Comparison of ENCODE assay signal across 8 cellular contexts in the genomic region with DNA sequence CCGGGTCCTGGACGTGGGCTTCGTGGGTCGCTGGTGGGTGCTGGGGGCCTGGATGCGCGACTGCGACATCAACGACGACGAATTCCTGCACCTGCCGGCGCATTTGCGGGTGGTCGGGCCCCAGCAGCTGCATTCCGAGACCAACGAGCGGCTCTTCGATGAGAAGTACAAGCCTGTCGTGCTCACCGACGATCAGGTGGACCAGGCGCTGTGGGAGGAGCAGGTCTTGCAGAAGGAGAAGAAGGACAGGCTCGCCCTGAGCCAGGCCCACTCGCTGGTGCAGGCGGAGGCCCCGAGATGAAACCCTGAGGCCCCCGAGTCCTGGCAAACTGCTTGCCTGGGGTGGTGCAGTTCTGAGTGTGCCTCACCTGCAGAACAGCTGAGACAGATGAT. TPM values are rescaled to one million over a fixed set of nuclear protein-coding genes. Genes with fewer than 3 reads are reported as not detected.
DNase-seq lines count a peak whose midpoint lies in the region; ATAC-seq and TF ChIP-seq lines count a peak whose summit lies in the region.

No MANE protein-coding gene starts in this region.

- peak overlapping the region; percentile 89 for H3K9ac ChIP-seq in PC-3 (ENCODE audit: low read length)
- H3K9ac ChIP-seq in parathyroid adenoma, result peak overlapping the region; percentile 91

- H3K4me3 ChIP-seq in DOHH2 (ENCODE audit: low read length) (peak overlapping the region; percentile 86), PC-3 (ENCODE audit: low read length) (peak overlapping the region; percentile 82), esophagus muscularis mucosa (peak overlapping the region; percentile 93 to 100 (median 98)), parathyroid adenoma (ENCODE audit: low read depth, low read length) (peak overlapping the region; percentile 88)

- ATAC-seq in PC-3 (0 out of 2 replicates have a peak, but pooled peaks have one; percentile 2), GM21528 (IDR thresholded peaks at IDR 0.05; ENCODE audit: low FRiP score, unreplicated experiment) (no peak)

- H3K9me3 ChIP-seq in DOHH2 (ENCODE audit: control insufficient read depth, insufficient read depth, low read length) (no peaks in the 10 kb centered on the region), PC-3 (ENCODE audit: low read length) (no peaks in the 10 kb centered on the region), esophagus muscularis mucosa (no peaks in the 10 kb centered on the region), parathyroid adenoma (ENCODE audit: control insufficient read depth, low read length) (no peaks in the 10 kb centered on the region)

- H3K27me3 ChIP-seq in DOHH2 (ENCODE audit: control insufficient read depth, low read length) (no peaks in the 10 kb centered on the region), PC-3 (ENCODE audit: low read length) (no peaks in the 10 kb centered on the region), esophagus muscularis mucosa (no peaks in the 10 kb centered on the region), parathyroid adenoma (ENCODE audit: control insufficient read depth, insufficient read depth, low read length) (no peaks in the 10 kb centered on the region)

- intact Hi-C loops in PC-3 (cut with micrococcal nuclease) (no loop called here), esophagus muscularis mucosa (cut with DNase I) (loop anchor here (5.0 kb wide), 1 partner anchor 57 kb away; the partner anchor contains the start of gene CARM1)

- TF ChIP-seq EP300 in esophagus muscularis mucosa (IDR thresholded peaks at IDR 0.05), result no peak

- TF ChIP-seq CTCF in DOHH2 (IDR thresholded peaks at IDR 0.05; ENCODE audit: low read depth, low read length, poor library complexity, severe bottlenecking) (no peak), PC-3 (conservative IDR thresholded peaks at IDR 0.05; ENCODE audit: low read depth, low read length) (no peak), esophagus muscularis mucosa (IDR thresholded peaks at IDR 0.05) (no peak), parathyroid adenoma (IDR thresholded peaks at IDR 0.05) (no peak)

- TF ChIP-seq POLR2A in esophagus muscularis mucosa (IDR thresholded peaks at IDR 0.05; ENCODE audit: low read depth), result no peak

- peak overlapping the region; percentile 86 for H3K4me2 ChIP-seq in DOHH2 (ENCODE audit: low read length)
- H3K4me2 ChIP-seq in PC-3 (ENCODE audit: low read length), result peak overlapping the region; percentile 91
- H3K4me2 ChIP-seq in parathyroid adenoma (ENCODE audit: low read length), result peak overlapping the region; percentile 64

- POLR2A ChIA-PET in PC-3 (lab: Charles Lee; ENCODE audit: unreplicated experiment), result no interaction called here

- DNase-seq in PC-3, result no peak
- DNase-seq in esophagus muscularis mucosa (ENCODE audit: extremely low spot score), result no peak
- DNase-seq in NCI-H82 (lab: John Stamatoyannopoulos, UW), result no peak
- DNase-seq in T-helper 9 cell, result no peak
- no peak for DNase-seq in NCI-H524 (lab: John Stamatoyannopoulos, UW)

- H3K36me3 ChIP-seq in DOHH2 (ENCODE audit: control insufficient read depth, low read length), result peaks cover 17% of the 10 kb centered on the region
- H3K36me3 ChIP-seq in PC-3 (ENCODE audit: low read depth, low read length), result peaks cover 14% of the 10 kb centered on the region; the same call in 1 of the 2 replicates
- peaks cover 0 to 46% (median 33%) of the 10 kb centered on the region in 4 donors for H3K36me3 ChIP-seq in esophagus muscularis mucosa
- no peaks in the 10 kb centered on the region for H3K36me3 ChIP-seq in parathyroid adenoma (ENCODE audit: control insufficient read depth, insufficient read depth, low read length)

- H4K20me1 ChIP-seq in DOHH2 (ENCODE audit: control insufficient read depth, insufficient read depth, low read depth, low read length) (peaks cover 5% of the 10 kb centered on the region; the same call in 1 of the 2 replicates), PC-3 (ENCODE audit: low read length) (peaks cover 8% of the 10 kb centered on the region; the same call in 1 of the 2 replicates)

- no TSS peak for BruUV-seq in PC-3 (replicated peaks; lab: Mats Ljungman, UMichigan)

- H3K9me2 ChIP-seq in DOHH2 (replicated peaks; ENCODE audit: control insufficient read depth, low read length) (no peaks in the 10 kb centered on the region), PC-3 (replicated peaks; ENCODE audit: low read length) (no peaks in the 10 kb centered on the region)

- H3F3A ChIP-seq in DOHH2 (ENCODE audit: control insufficient read depth, insufficient read depth), result peaks cover 2% of the 10 kb centered on the region; the same call in 1 of the 2 replicates
- no peaks in the 10 kb centered on the region for H3F3A ChIP-seq in PC-3 (ENCODE audit: low read length, unreplicated experiment)

- CTCF ChIA-PET in PC-3 (lab: Charles Lee), result interaction anchor here (0.6 kb wide), 1 partner anchor 12 kb away, joined by 6 read pairs; no protein-coding TSS in a partner anchor

- no peak overlapping the region for H3K27ac ChIP-seq in DOHH2 (ENCODE audit: low read depth, low read length)
- H3K27ac ChIP-seq in PC-3 (ENCODE audit: low read length), result no peak overlapping the region
- peak overlapping the region; percentile 88 to 92 (median 90) for H3K27ac ChIP-seq in esophagus muscularis mucosa (replicated peaks in 1 of 4)
- H3K27ac ChIP-seq in parathyroid adenoma, result peak overlapping the region; percentile 52

- H3K4me1 ChIP-seq in DOHH2 (ENCODE audit: control insufficient read depth, low read length), result peaks cover 15% of the 10 kb centered on the region
- peaks cover 16% of the 10 kb centered on the region for H3K4me1 ChIP-seq in PC-3 (ENCODE audit: insufficient read depth, low read length)
- peaks cover 26 to 42% (median 34%) of the 10 kb centered on the region in 4 donors for H3K4me1 ChIP-seq in esophagus muscularis mucosa
- peaks cover 4% of the 10 kb centered on the region for H3K4me1 ChIP-seq in parathyroid adenoma

- peak overlapping the region; percentile 69 for H2AFZ ChIP-seq in PC-3 (ENCODE audit: low read length)
- H2AFZ ChIP-seq in parathyroid adenoma, result peak overlapping the region; percentile 14

- WGBS in esophagus muscularis mucosa, result 0% methylated on average over 13 of the region's 27 CpGs

- H3K79me2 ChIP-seq in DOHH2 (ENCODE audit: control insufficient read depth, low read length) (peaks cover 42% of the 10 kb centered on the region), PC-3 (ENCODE audit: low read length) (peaks cover 54% of the 10 kb centered on the region), parathyroid adenoma (peaks cover 32% of the 10 kb centered on the region)

RNA-seq across cellular contexts. Expression of gene TIMM29, which starts 0.8 kb away (rescaled TPM):
- total RNA-seq in PC-3 (2014; rRNA removed) (60.7 and 90.1 TPM in 2 replicates), esophagus muscularis mucosa (10 to 100 TPM; 32.6 to 58.7 (median 45.9) TPM)

RNA-seq across cellular contexts. Expression of gene YIPF2, which starts 1.0 kb away (rescaled TPM):
- 126 and 131 TPM in 2 replicates for total RNA-seq in PC-3 (2014; rRNA removed)
- total RNA-seq in esophagus muscularis mucosa, result 10 to 100 TPM; 23.3 to 50.1 (median 31.0) TPM

RNA-seq across cellular contexts. Expression of gene SMARCA4, which starts 31.4 kb away (rescaled TPM):
- 197 and 316 TPM in 2 replicates for total RNA-seq in PC-3 (2014; rRNA removed)
- 10 to 100 TPM; 48.0 to 78.2 (median 53.9) TPM for total RNA-seq in esophagus muscularis mucosa

RNA-seq across cellular contexts. Expression of gene CARM1, which starts 58.0 kb away (rescaled TPM):
- total RNA-seq in PC-3 (2014; rRNA removed) (56.2 and 57.1 TPM in 2 replicates), esophagus muscularis mucosa (10 to 100 TPM; 24.9 to 43.5 (median 30.6) TPM)

Comparison
In these comparisons a context has a peak if more than half of its experiments do, and no peak if none do; other contexts are left out.
1. H3K27ac ChIP-seq: peak in esophagus muscularis mucosa (4 of 4) and parathyroid adenoma (single experiment); none in DOHH2 (single experiment) and PC-3 (single experiment).
2. Peak in every context shown above with its lines, with median percentiles within 50 percentile points of each other: H3K4me2 ChIP-seq and H3K4me3 ChIP-seq.